ENCODE assay signal across 9 cellular contexts in genomic region chr19:47790398-47790814, GRCh38. TPM values are rescaled to one million over a fixed set of nuclear protein-coding genes. Genes with fewer than 3 reads are reported as not detected.
DNase-seq lines count a peak whose midpoint lies in the region; ATAC-seq and TF ChIP-seq lines count a peak whose summit lies in the region.
"Had no signal": no experiment of that assay in that cellular context is flagged by ENCODE, and none has a peak within 500 bp of the region (broad histone marks: within the 10 kb centered on the region; RNA-seq: fewer than 3 reads in every experiment).

No MANE protein-coding gene starts in this region.

- no CpG with 5 or more reads among the region's 10 CpGs for WGBS in trophoblast cell (ENCODE audit: extremely low coverage, insufficient coverage, insufficient read length)

- no peaks in the 10 kb centered on the region for H3K27me3 ChIP-seq in Caco-2 (replicated peaks; ENCODE audit: control insufficient read depth, insufficient read depth, low read length)
- H3K27me3 ChIP-seq in HUES6 (ENCODE audit: control insufficient read depth, insufficient read depth, low read length): no peaks in the 10 kb centered on the region
- no peaks in the 10 kb centered on the region for H3K27me3 ChIP-seq in SJSA1 (replicated peaks)
- H3K27me3 ChIP-seq in trophoblast cell (ENCODE audit: insufficient read depth, low read length): no peaks in the 10 kb centered on the region
- no peaks in the 10 kb centered on the region for H3K27me3 ChIP-seq in upper lobe of right lung

- no peaks in the 10 kb centered on the region for H3K4me1 ChIP-seq in Caco-2
- H3K4me1 ChIP-seq in HUES6 (ENCODE audit: control insufficient read depth, insufficient read depth, low read length): no peaks in the 10 kb centered on the region
- no peaks in the 10 kb centered on the region for H3K4me1 ChIP-seq in SJSA1 (replicated peaks)
- H3K4me1 ChIP-seq in trophoblast cell (ENCODE audit: control insufficient read depth in 1 of 2, insufficient read depth in 2 of 2, low read length in 2 of 2): no peaks in the 10 kb centered on the region
- H3K4me1 ChIP-seq in upper lobe of right lung: no peaks in the 10 kb centered on the region

- no peak overlapping the region for H3K27ac Mint-ChIP-seq in Caco-2 (ENCODE audit: unreplicated experiment)
- H3K27ac Mint-ChIP-seq: T-helper 1 cell treated with Interleukin-12 subunit alpha and Interleukin-12 subunit beta and Interleukin-4 antibody, amounts not matched to agents 30 μg/mL and 1 μg/mL, for 36 hours had no signal

- TF ChIP-seq CTCF in Caco-2 (IDR thresholded peaks at IDR 0.05; ENCODE audit: insufficient read depth in 1 of 2, low read depth in 1 of 2, low read length in 1 of 2, severe bottlenecking in 1 of 2, unreplicated experiment in 1 of 2): peak; percentile 85 to 88
- TF ChIP-seq CTCF in upper lobe of right lung (IDR thresholded peaks at IDR 0.05): peak; percentile 84

- intact Hi-C loops in Caco-2 (cut with micrococcal nuclease; ENCODE audit: unreplicated experiment): no loop called here
- intact Hi-C loops in head of caudate nucleus (cut with DNase I): no loop called here
- intact Hi-C loops in upper lobe of right lung (cut with DNase I): no loop called here

- no peak overlapping the region for H2BK5ac ChIP-seq in trophoblast cell (ENCODE audit: low read depth, low read length, poor library complexity)

- H3K9ac ChIP-seq in HUES6 (ENCODE audit: low read length) (peak overlapping the region; percentile 11), trophoblast cell (ENCODE audit: low read length) (no peak overlapping the region)

- H3K36me3 ChIP-seq in Caco-2 (ENCODE audit: control insufficient read depth, insufficient read depth, low read length) (no peaks in the 10 kb centered on the region), HUES6 (ENCODE audit: control insufficient read depth, insufficient read depth, low read length) (peaks cover 7% of the 10 kb centered on the region), SJSA1 (peaks cover 16% of the 10 kb centered on the region), trophoblast cell (ENCODE audit: control insufficient read depth in 1 of 2, insufficient read depth in 2 of 2, low read length in 2 of 2) (peaks cover 9 to 12% of the 10 kb centered on the region in 2 experiments), upper lobe of right lung (peaks cover 6% of the 10 kb centered on the region)

- H3K23ac ChIP-seq in trophoblast cell (ENCODE audit: low read length): no peak overlapping the region

- no peak overlapping the region for H2BK12ac ChIP-seq in trophoblast cell (ENCODE audit: low read length)

- no peaks in the 10 kb centered on the region for H3K79me2 ChIP-seq in trophoblast cell (ENCODE audit: control insufficient read depth, insufficient read depth, low read length, poor library complexity)

- no peak overlapping the region for H2AK5ac ChIP-seq in trophoblast cell (ENCODE audit: low read length)

- H3K14ac ChIP-seq in trophoblast cell (ENCODE audit: low read length): no peak overlapping the region

- H3K4ac ChIP-seq in trophoblast cell (ENCODE audit: low read depth, low read length): no peak overlapping the region

- H3K4me3 Mint-ChIP-seq in Caco-2 (ENCODE audit: unreplicated experiment): no peak overlapping the region
- H3K4me3 Mint-ChIP-seq: T-helper 1 cell treated with Interleukin-12 subunit alpha and Interleukin-12 subunit beta and Interleukin-4 antibody, amounts not matched to agents 30 μg/mL and 1 μg/mL, for 36 hours had no signal

- H4K91ac ChIP-seq in trophoblast cell (ENCODE audit: low read depth, low read length): no peak overlapping the region

- ATAC-seq in upper lobe of right lung (peak; percentile 94), GM21447 (IDR thresholded peaks at IDR 0.05; ENCODE audit: unreplicated experiment) (no peak)

- H3K27ac ChIP-seq in HUES6 (ENCODE audit: low read depth, low read length) (peak overlapping the region; percentile 41; the same call in 1 of the 2 replicates), SJSA1 (no peak overlapping the region), trophoblast cell (ENCODE audit: low read depth, low read length) (no peak overlapping the region), upper lobe of right lung (no peak overlapping the region)

- DNase-seq in Caco-2 (peak; percentile 88 to 89), SJSA1 (ENCODE audit: low read depth in 1 of 2, low spot score in 2 of 2) (peak; percentile 15 to 81), head of caudate nucleus (peak; percentile 75 to 96 (median 87)), trophoblast cell (peak; percentile 66 to 79), upper lobe of right lung (peak; percentile 92)
- DNase-seq in activated naive CD4-positive, alpha-beta T cell treated with Interleukin-2 at 50 U/mL for 16 hours: peak; percentile 85

- no peak overlapping the region for H3K18ac ChIP-seq in trophoblast cell (ENCODE audit: low read length)

- H3K4me1 Mint-ChIP-seq in Caco-2 (ENCODE audit: low read depth, unreplicated experiment): no peaks in the 10 kb centered on the region

- H2AFZ ChIP-seq in trophoblast cell (ENCODE audit: insufficient read depth, low read length, poor library complexity): no peak overlapping the region

- H3K9me3 Mint-ChIP-seq in Caco-2 (ENCODE audit: unreplicated experiment): no peaks in the 10 kb centered on the region

- H4K8ac ChIP-seq in trophoblast cell (ENCODE audit: low read depth, low read length): no peak overlapping the region

- H3K4me3 ChIP-seq in Caco-2 (ENCODE audit: low read depth, low read length) (no peak overlapping the region), HUES6 (ENCODE audit: low read depth, low read length) (peak overlapping the region; percentile 6; the same call in 1 of the 2 replicates), SJSA1 (no peak overlapping the region), trophoblast cell (ENCODE audit: low read depth, low read length) (no peak overlapping the region), upper lobe of right lung (no peak overlapping the region)

- H3K9me3 ChIP-seq in Caco-2 (0 out of 2 replicates have a peak, but pooled peaks cover 5% of the 10 kb centered on the region), HUES6 (ENCODE audit: control insufficient read depth, insufficient read depth, low read depth, low read length) (peaks cover 7% of the 10 kb centered on the region), SJSA1 (replicated peaks) (no peaks in the 10 kb centered on the region), trophoblast cell (ENCODE audit: insufficient read depth, low read depth, low read length) (no peaks in the 10 kb centered on the region), upper lobe of right lung (no peaks in the 10 kb centered on the region)

- no peak overlapping the region for H4K12ac ChIP-seq in trophoblast cell (ENCODE audit: low read depth, low read length)

- H3K36me3 Mint-ChIP-seq in Caco-2 (ENCODE audit: insufficient read depth, unreplicated experiment): peaks cover 19% of the 10 kb centered on the region

- no peak overlapping the region for H3K4me2 ChIP-seq in trophoblast cell (ENCODE audit: low read length)

- no TSS peak for BruUV-seq in Caco-2 (replicated peaks; lab: Mats Ljungman, UMichigan)

- H3K79me1 ChIP-seq in trophoblast cell (ENCODE audit: low read length): no peaks in the 10 kb centered on the region

- CTCF ChIA-PET in Caco-2 (lab: Charles Lee): no interaction called here

- H3K27me3 Mint-ChIP-seq in Caco-2 (ENCODE audit: insufficient read depth, unreplicated experiment): no peaks in the 10 kb centered on the region

- no peak overlapping the region for H2BK120ac ChIP-seq in trophoblast cell (ENCODE audit: insufficient read depth, low read length, poor library complexity)

- POLR2A ChIA-PET in Caco-2 (lab: Charles Lee): interaction anchor here (0.6 kb wide), 3 partner anchors 304 to 543 kb away, joined by 3 to 5 read pairs (median 4); no protein-coding TSS in a partner anchor

RNA-seq across cellular contexts. Expression of gene SELENOW, which starts 11.9 kb away (rescaled TPM):
- total RNA-seq in Caco-2 (2022) (110 and 119 TPM in 2 replicates), upper lobe of right lung (262 TPM)
- 394 and 455 TPM in 2 replicates for total RNA-seq in SJSA1 (2014; rRNA removed; shearing (Covaris generic))
- 469 and 476 TPM in 2 replicates for polyA plus RNA-seq in trophoblast cell (2013)

RNA-seq across cellular contexts. Expression of gene TPRX1, which starts 13.9 kb away (rescaled TPM):
- total RNA-seq in Caco-2 (2022) (not detected in 2 replicates), upper lobe of right lung (not detected)
- total RNA-seq in SJSA1 (2014; rRNA removed; shearing (Covaris generic)): not detected in 2 replicates
- not detected in 2 replicates for polyA plus RNA-seq in trophoblast cell (2013)

RNA-seq across cellular contexts. Expression of gene CRX, which starts 31.3 kb away (rescaled TPM):
- not detected in 2 replicates for total RNA-seq in Caco-2 (2022)
- not detected in 2 replicates for total RNA-seq in SJSA1 (2014; rRNA removed; shearing (Covaris generic))
- polyA plus RNA-seq in trophoblast cell (2013): 0.01 TPM in 1 of 2 replicates, not detected in the other
- total RNA-seq in upper lobe of right lung: not detected

RNA-seq across cellular contexts. Expression of gene NOP53, which starts 45.1 kb away (rescaled TPM):
- total RNA-seq in Caco-2 (2022) (347 and 360 TPM in 2 replicates), upper lobe of right lung (260 TPM)
- 48.9 and 54.0 TPM in 2 replicates for total RNA-seq in SJSA1 (2014; rRNA removed; shearing (Covaris generic))
- polyA plus RNA-seq in trophoblast cell (2013): 244 and 253 TPM in 2 replicates
